In the genomic region with DNA sequence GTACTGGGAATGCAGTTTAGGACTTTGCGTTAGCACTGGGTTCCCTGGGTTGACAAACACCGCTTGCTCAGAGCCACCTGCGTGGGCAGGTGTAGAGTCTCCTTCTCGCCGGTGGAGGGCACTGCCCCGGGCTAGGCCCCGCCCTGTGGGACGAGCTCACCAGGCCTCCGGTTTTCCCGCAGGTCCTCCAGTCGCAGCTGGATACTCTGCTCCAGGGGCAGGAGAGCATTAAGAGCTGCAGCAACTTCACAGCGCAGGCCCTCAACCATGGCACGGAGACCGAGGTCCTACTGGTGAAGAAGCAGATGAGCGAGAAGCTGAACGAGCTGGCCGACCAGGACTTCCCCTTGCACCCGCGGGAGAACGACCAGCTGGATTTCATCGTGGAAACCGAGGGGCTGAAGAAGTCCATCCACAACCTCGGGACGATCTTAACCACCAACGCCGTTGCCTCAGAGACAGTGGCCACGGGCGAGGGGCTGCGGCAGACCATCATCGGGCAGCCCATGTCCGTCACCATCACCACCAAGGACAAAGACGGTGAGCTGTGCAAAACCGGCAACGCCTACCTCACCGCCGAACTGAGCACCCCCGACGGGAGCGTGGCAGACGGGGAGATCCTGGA, we compare ENCODE assay signal across 19 cellular contexts. TPM values are rescaled to one million over a fixed set of nuclear protein-coding genes. Genes with fewer than 3 reads are reported as not detected.
DNase-seq lines count a peak whose midpoint lies in the region; ATAC-seq, FAIRE-seq and TF ChIP-seq lines count a peak whose summit lies in the region.
"Had no signal": no experiment of that assay in that cellular context is flagged by ENCODE, and none has a peak within 500 bp of the region (broad histone marks: within the 10 kb centered on the region; RNA-seq: fewer than 3 reads in every experiment).

No MANE protein-coding gene starts in this region.

- H3K27me3 Mint-ChIP-seq in type B pancreatic cell, result no peaks in the 10 kb centered on the region

- H3K4me1 ChIP-seq in H1 (replicated peaks in 1 of 4; ENCODE audit: control insufficient read depth in 3 of 4, insufficient read depth in 4 of 4, low read length in 3 of 4) (peaks cover 0 to 11% (median 1%) of the 10 kb centered on the region in 4 experiments; a peak in 4 of 7 replicates), mucosa of descending colon (ENCODE audit: low read depth) (peaks cover 5% of the 10 kb centered on the region)

- peaks cover 4% of the 10 kb centered on the region for H3K9me3 Mint-ChIP-seq in type B pancreatic cell

- intact Hi-C loops in mucosa of descending colon (cut with DNase I, micrococcal nuclease), result no loop called here

- H3K4me3 Mint-ChIP-seq in type B pancreatic cell, result peak overlapping the region; percentile 84
- H3K4me3 Mint-ChIP-seq: activated naive CD4-positive, alpha-beta T cell treated with anti-CD3 and anti-CD28 coated beads, Interleukin-2, amount 10 ng/mL, durations not matched to agents 7 days and 5 days had no signal

- peaks cover 12 to 61% (median 23%) of the 10 kb centered on the region in 4 experiments; a peak in 7 of 8 replicates for H3K36me3 ChIP-seq in H1 (ENCODE audit: control insufficient read depth in 2 of 4, insufficient read depth in 4 of 4, low read length in 3 of 4)
- peaks cover 8% of the 10 kb centered on the region for H3K36me3 ChIP-seq in mucosa of descending colon (ENCODE audit: low read depth)

- H3K23ac ChIP-seq in H1 (ENCODE audit: insufficient read length), result no peak overlapping the region

- H3K79me1 ChIP-seq in H1 (ENCODE audit: low read depth, low read length), result no peaks in the 10 kb centered on the region

- no peak overlapping the region for H3K4ac ChIP-seq in H1 (replicated peaks; ENCODE audit: insufficient read length, low read depth, low read length)

- TF ChIP-seq EP300 in H1 (IDR thresholded peaks at IDR 0.05; ENCODE audit: borderline replicate concordance in 1 of 2, low read depth in 2 of 2, low read length in 2 of 2), result no peak

- CTCF ChIA-PET in H1 (lab: Charles Lee; ENCODE audit: partially characterized antibody), result interaction anchor here (0.6 to 1.8 kb wide), 13 partner anchors 9 to 109 kb away, joined by 3 to 6 read pairs (median 4); partner anchors contain the start of gene TRIM2

- no peak overlapping the region for H4K91ac ChIP-seq in H1 (replicated peaks; ENCODE audit: insufficient read length, low read length)

- no peak overlapping the region for H3K14ac ChIP-seq in H1 (ENCODE audit: insufficient read length)

- no peak overlapping the region for H3K4me2 ChIP-seq in H1 (ENCODE audit: insufficient read depth in 1 of 2, low read depth in 2 of 2, low read length in 2 of 2)

- H2BK5ac ChIP-seq in H1 (ENCODE audit: low read depth, low read length), result no peak overlapping the region

- no peak overlapping the region for H2BK12ac ChIP-seq in H1 (ENCODE audit: low read depth, low read length)

- WGBS in H1 (ENCODE audit: extremely low coverage in 1 of 2, insufficient coverage in 1 of 2, insufficient read length in 1 of 2, insufficient replicate concordance in 2 of 2, low coverage in 1 of 2, low lambda C conversion rate in 2 of 2, missing lambda C conversion rate in 1 of 2), 2 experiments, result 93% methylated on average over 38 of the region's 40 CpGs; no CpG with 5 or more reads in 1 of the 2 experiments

- H3K9ac ChIP-seq in H1 (replicated peaks in 1 of 4; ENCODE audit: extremely low read depth in 1 of 4, low read depth in 3 of 4, low read length in 3 of 4), result no peak overlapping the region

- no peak overlapping the region for H2AK5ac ChIP-seq in H1 (ENCODE audit: low read depth, low read length)

- H4K8ac ChIP-seq in H1 (ENCODE audit: extremely low read depth, insufficient read depth, low read length), result no peak overlapping the region; the same call in 1 of the 2 replicates

- peaks cover 54% of the 10 kb centered on the region for H3K36me3 Mint-ChIP-seq in type B pancreatic cell

- H2BK15ac ChIP-seq in H1 (ENCODE audit: low read length), result no peak overlapping the region

- H3K27ac Mint-ChIP-seq in type B pancreatic cell, result peak overlapping the region; percentile 94
- H3K27ac Mint-ChIP-seq: activated naive CD4-positive, alpha-beta T cell treated with anti-CD3 and anti-CD28 coated beads, Interleukin-2, amount 10 ng/mL, durations not matched to agents 7 days and 5 days had no signal

- no peak for FAIRE-seq in H1 (lab: Jason Lieb, UNC)
- FAIRE-seq: GM12891, HTR-8/SVneo had no signal

- no peak overlapping the region for H3K56ac ChIP-seq in H1 (replicated peaks; ENCODE audit: insufficient read length, low read depth, low read length)

- DNase-seq in NCI-H510A (lab: John Stamatoyannopoulos, UW) (peak; percentile 14), NCI-H510A treated with DMSO at 0.1 percent for 48 hours (lab: John Stamatoyannopoulos, UW) (no peak), H1 (ENCODE audit: low read depth in 1 of 2, low spot score in 2 of 2) (peak in 1 of 2 experiments; percentile 52), mucosa of descending colon (peak in 1 of 3 donors; percentile 48), type B pancreatic cell (ENCODE audit: extremely low spot score, unreplicated experiment) (no peak), NCI-H526 treated with DMSO at 0.1 percent for 48 hours (lab: John Stamatoyannopoulos, UW) (no peak)
- DNase-seq in stimulated activated CD4-positive, alpha-beta T cell treated with anti-CD3 and anti-CD28 coated beads, Interleukin-15, amount 100 ng/mL, for 24 hours, result no peak
- DNase-seq in activated naive CD4-positive, alpha-beta T cell treated with Interleukin-2 at 50 U/mL for 16 hours, result no peak
- DNase-seq: 8988T; activated CD4-positive, alpha-beta T cell treated with anti-CD3 and anti-CD28 coated beads, Interleukin-2, amount 50 U/mL, for 1 hour; activated naive CD4-positive, alpha-beta T cell treated with anti-CD3 and anti-CD28 coated beads, Interleukin-2, amount 10 ng/mL, durations not matched to agents 7 days and 5 days; BE2C; hippocampal formation; left colon; occipital lobe; stimulated activated CD4-positive, alpha-beta T cell treated with anti-CD3 and anti-CD28 coated beads, Interleukin-4, amount 100 ng/mL, for 1 hour had no signal

- H3K79me2 ChIP-seq in H1 (ENCODE audit: control insufficient read depth in 1 of 2, insufficient read depth in 2 of 2, low read length in 2 of 2), result no peaks in the 10 kb centered on the region

- no peak overlapping the region for H2BK20ac ChIP-seq in H1 (ENCODE audit: low read length)

- POLR2A ChIA-PET in H1 (lab: Charles Lee; ENCODE audit: partially characterized antibody), result interaction anchor here (0.9 to 1.4 kb wide), 3 partner anchors 11 to 72 kb away, joined by 3 to 4 read pairs (median 3); no protein-coding TSS in a partner anchor

- H3K23me2 ChIP-seq in H1 (ENCODE audit: low read depth, low read length), result no peaks in the 10 kb centered on the region

- H3K18ac ChIP-seq in H1 (ENCODE audit: extremely low read depth, low read length), result no peak overlapping the region

- H4K20me1 ChIP-seq in H1 (replicated peaks in 1 of 2; ENCODE audit: control insufficient read depth in 1 of 2, insufficient read depth in 2 of 2, low read length in 2 of 2), result no peaks in the 10 kb centered on the region

- H3K9me3 ChIP-seq in H1 (ENCODE audit: insufficient read depth in 2 of 2, low read depth in 1 of 2, low read length in 1 of 2) (peaks cover 2 to 6% of the 10 kb centered on the region in 2 experiments; a peak in 1 of 4 replicates), mucosa of descending colon (peaks cover 4% of the 10 kb centered on the region)
- H3K9me3 ChIP-seq: BE2C had no signal

- peak; percentile 22 for ATAC-seq in mucosa of descending colon
- ATAC-seq: left colon had no signal

- H3K27me3 ChIP-seq in H1 (replicated peaks in 1 of 4; ENCODE audit: control insufficient read depth in 3 of 4, extremely low read depth in 1 of 4, insufficient read depth in 3 of 4, low read length in 3 of 4), result 0 out of 7 replicates have a peak, but pooled peaks cover 0 to 3% (median 0%) of the 10 kb centered on the region in 4 experiments
- H3K27me3 ChIP-seq: ascending aorta, BE2C had no signal

- TF ChIP-seq CTCF in H1 (IDR thresholded peaks at IDR 0.05; ENCODE audit: control extremely low read depth in 1 of 3, insufficient read depth in 1 of 3, low read depth in 1 of 3, low read length in 3 of 3) (peak in 2 of 3 experiments; percentile 1 to 7; a peak in 3 of 4 replicates), mucosa of descending colon (IDR thresholded peaks at IDR 0.05) (no peak), type B pancreatic cell (conservative IDR thresholded peaks at IDR 0.05) (no peak)

- H3K4me1 Mint-ChIP-seq in type B pancreatic cell (ENCODE audit: unreplicated experiment), result peaks cover 15% of the 10 kb centered on the region

- H2AFZ ChIP-seq in H1 (ENCODE audit: low read length), result no peak overlapping the region

- no peak overlapping the region for H4K5ac ChIP-seq in H1 (ENCODE audit: insufficient read length, low read depth, low read length)

- TF ChIP-seq POLR2A in H1 (IDR thresholded peaks at IDR 0.05; ENCODE audit: control extremely low read depth in 1 of 2, low read depth in 2 of 2, low read length in 2 of 2), result no peak

- H3K4me3 ChIP-seq in H1 (ENCODE audit: extremely low read depth in 1 of 4, insufficient read depth in 2 of 4, low read depth in 3 of 4, low read length in 4 of 4) (no peak overlapping the region), mucosa of descending colon (no peak overlapping the region)
- H3K4me3 ChIP-seq: ascending aorta had no signal

- no peak overlapping the region for H3K27ac ChIP-seq in H1 (ENCODE audit: low read depth, low read length)
- H3K27ac ChIP-seq: ascending aorta had no signal

- no peak overlapping the region for H2BK120ac ChIP-seq in H1 (replicated peaks; ENCODE audit: low read depth, low read length)

- no peak; a peak in 1 of 4 replicates for TF ChIP-seq RAD21 in H1 (IDR thresholded peaks at IDR 0.05 in 1 of 2, conservative IDR thresholded peaks at IDR 0.05 in 1 of 2; ENCODE audit: low read depth in 2 of 2, low read length in 2 of 2)

TF ChIP-seq in H1, 55 proteins besides CTCF, POLR2A, EP300 and RAD21 (continues in another document):
- TF ChIP-seq SIX5 (IDR thresholded peaks at IDR 0.05; ENCODE audit: low read depth, low read length) (no peak), CHD2 (IDR thresholded peaks at IDR 0.05; ENCODE audit: low read length) (no peak), SP4 (IDR thresholded peaks at IDR 0.05; ENCODE audit: low read length) (no peak), RXRA (IDR thresholded peaks at IDR 0.05; ENCODE audit: insufficient read depth, low read depth, low read length) (no peak)

RNA-seq across cellular contexts. Expression of gene MND1, which starts 49.2 kb away (rescaled TPM):
- total RNA-seq in H1 (2021; fragmentation: NEBNext Ultra II Directional; extraction: Animal tissue kit (Norgen Biotek cat#: 25700)), result 26.2 and 27.4 TPM in 2 replicates
- 2.8 and 4.4 TPM in 2 replicates for polyA plus RNA-seq in H1 (2011; rRNA removed)
- polyA plus RNA-seq in H1 (2011; cell fraction: cytosol; rRNA removed), result 16.0 TPM
- 1.6 TPM for polyA plus RNA-seq in H1 (2011; cell fraction: nucleus; rRNA removed)
- 19.8 to 42.6 TPM (median 21.2 TPM) in 4 replicates for polyA plus RNA-seq in H1 (2012, experiment 1 of 2)
- polyA plus RNA-seq in H1 (2012, experiment 2 of 2), result 18.4 TPM
- polyA plus RNA-seq in H1 (2013, experiment 1 of 2), result 40.6 TPM
- polyA plus RNA-seq in H1 (2013, experiment 2 of 2), result 37.5 TPM
- 1.5 and 2.2 TPM in 2 replicates for polyA minus RNA-seq in H1 (2011; rRNA and poly(A)+ RNA removed)
- 8.4 TPM for polyA minus RNA-seq in H1 (2011; cell fraction: cytosol; rRNA and poly(A)+ RNA removed)
- 5.8 TPM for polyA minus RNA-seq in H1 (2011; cell fraction: nucleus; rRNA and poly(A)+ RNA removed)
- total RNA-seq in mucosa of descending colon (1 to 10 TPM; 1.4 to 5.3 (median 1.6) TPM), type B pancreatic cell (ENCODE audit: low replicate concordance) (3.8 and 15.2 TPM in 2 replicates)
- total RNA-seq: ascending aorta had no signal

Comparison
In these comparisons a context has a peak if more than half of its experiments do, and no peak if none do; other contexts are left out.
1. CTCF ChIP-seq: peak in H1 (2 of 3); none in mucosa of descending colon (single experiment) and type B pancreatic cell (single experiment).